Comparison of ENCODE assay signal across 12 cellular contexts in the genomic region with DNA sequence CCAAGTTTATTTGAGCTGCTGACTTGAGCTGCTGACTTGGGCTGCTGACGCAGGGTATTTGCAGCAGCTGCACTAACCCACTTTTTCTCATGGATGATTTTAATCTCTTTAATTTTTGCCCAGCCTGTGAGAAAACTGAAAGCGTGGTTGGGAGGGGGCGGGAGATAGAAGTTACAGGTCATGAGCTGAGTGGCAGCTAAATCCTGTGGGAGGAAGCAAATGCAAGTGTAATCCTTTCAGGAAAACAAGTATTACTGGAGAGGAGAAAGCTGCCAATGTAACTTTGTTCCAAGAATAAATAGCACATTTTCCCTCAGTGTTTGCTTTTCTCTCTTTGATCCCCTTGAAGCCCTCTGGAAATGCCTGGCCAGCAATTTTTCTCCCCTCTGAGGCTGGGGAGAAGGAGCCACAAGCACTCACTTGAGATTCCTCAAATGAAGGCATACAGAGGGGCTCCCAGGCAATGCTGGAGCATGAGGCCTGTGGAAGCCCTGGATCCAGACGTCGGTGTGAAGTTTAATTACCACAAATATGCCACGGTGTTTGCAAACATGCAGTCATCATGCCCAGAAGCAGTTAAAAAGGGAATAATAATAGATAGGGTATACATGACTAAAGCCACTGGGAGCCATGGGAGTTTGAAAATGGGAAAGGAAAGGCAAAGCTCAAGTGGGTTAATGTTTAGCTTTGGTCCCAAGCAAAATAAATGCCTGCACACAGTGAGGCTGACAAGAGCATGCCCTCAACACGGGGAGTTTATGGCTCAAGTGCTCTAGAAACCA. TPM values are rescaled to one million over a fixed set of nuclear protein-coding genes. Genes with fewer than 3 reads are reported as not detected.
DNase-seq lines count a peak whose midpoint lies in the region; ATAC-seq, FAIRE-seq and TF ChIP-seq lines count a peak whose summit lies in the region.
"Had no signal": no experiment of that assay in that cellular context is flagged by ENCODE, and none has a peak within 500 bp of the region (broad histone marks: within the 10 kb centered on the region; RNA-seq: fewer than 3 reads in every experiment).

No MANE protein-coding gene starts in this region.

- H3K4me3 ChIP-seq in GM23248 (no peak overlapping the region), WERI-Rb-1 (ENCODE audit: low read depth, low read length) (no peak overlapping the region), kidney (ENCODE audit: low read length in 2 of 2) (no peak overlapping the region)

- ATAC-seq in sciatic nerve (peak; percentile 95), HG02973 (IDR thresholded peaks at IDR 0.05; ENCODE audit: unreplicated experiment) (no peak), GM21717 (IDR thresholded peaks at IDR 0.05; ENCODE audit: unreplicated experiment) (no peak)
- ATAC-seq: activated T-cell treated with anti-CD3 and anti-CD28 coated beads, Interleukin-2, amount 50 U/mL, for 4 hours had no signal

- DNase-seq in GM23248 = peak; percentile 54
- DNase-seq in WERI-Rb-1 = peak; percentile 26
- DNase-seq in kidney = no peak
- no peak for DNase-seq in sciatic nerve (ENCODE audit: low spot score)
- no peak for DNase-seq in T-helper 9 cell
- DNase-seq in NCI-H2081 treated with DMSO at 0.1 percent for 48 hours (lab: John Stamatoyannopoulos, UW) = no peak
- DNase-seq: activated T-cell treated with anti-CD3 and anti-CD28 coated beads, Interleukin-2, amount 50 U/mL, for 4 hours; GDM1; islet precursor cell; T1000 had no signal

- H3K27me3 ChIP-seq in GM23248 (replicated peaks; ENCODE audit: insufficient read depth) (no peaks in the 10 kb centered on the region), WERI-Rb-1 (ENCODE audit: insufficient read depth, low read depth, severe bottlenecking) (peaks cover 51% of the 10 kb centered on the region)

- no peak for FAIRE-seq in kidney (lab: Jason Lieb, UNC)

- H4K20me1 ChIP-seq in GM23248 (ENCODE audit: insufficient read depth) = no peaks in the 10 kb centered on the region

- H3K9ac ChIP-seq in GM23248 = peak overlapping the region; percentile 38
- H3K9ac ChIP-seq in kidney (ENCODE audit: low read length in 2 of 2) = peak overlapping the region in 1 of 2 donors; percentile 51

- H3K79me2 ChIP-seq in GM23248 (ENCODE audit: insufficient read depth) = no peaks in the 10 kb centered on the region

- no peaks in the 10 kb centered on the region for H3K9me2 ChIP-seq in GM23248 (ENCODE audit: insufficient read depth)

- no peaks in the 10 kb centered on the region for H3K36me3 ChIP-seq in GM23248 (ENCODE audit: low read depth)
- H3K36me3 ChIP-seq in WERI-Rb-1 = no peaks in the 10 kb centered on the region
- H3K36me3 ChIP-seq in kidney (ENCODE audit: control insufficient read depth in 1 of 2, insufficient read depth in 2 of 2, low read length in 2 of 2) = no peaks in the 10 kb centered on the region

- peaks cover 23% of the 10 kb centered on the region for H3K4me1 ChIP-seq in GM23248 (ENCODE audit: insufficient read depth)
- peaks cover 18 to 22% of the 10 kb centered on the region in 2 donors for H3K4me1 ChIP-seq in kidney (ENCODE audit: control insufficient read depth in 1 of 2, insufficient read depth in 1 of 2, low read depth in 1 of 2, low read length in 2 of 2)

- TF ChIP-seq CTCF in WERI-Rb-1 (IDR thresholded peaks at IDR 0.05; ENCODE audit: low read depth, low read length) (no peak), kidney (IDR thresholded peaks at IDR 0.05; ENCODE audit: borderline replicate concordance, extremely low read depth, insufficient read depth) (no peak)

- peak overlapping the region; percentile 30; the same call in 1 of the 2 replicates for H2AFZ ChIP-seq in GM23248

- peaks cover 17% of the 10 kb centered on the region for H3F3A ChIP-seq in GM23248 (ENCODE audit: insufficient read depth)

- no peaks in the 10 kb centered on the region for H3K9me3 ChIP-seq in GM23248 (ENCODE audit: low read depth)
- no peaks in the 10 kb centered on the region for H3K9me3 ChIP-seq in WERI-Rb-1 (ENCODE audit: severe bottlenecking)
- H3K9me3 ChIP-seq in kidney (ENCODE audit: control insufficient read depth in 1 of 2, low read length in 2 of 2) = no peaks in the 10 kb centered on the region

- H3K4me2 ChIP-seq in GM23248 (ENCODE audit: unreplicated experiment) = peak overlapping the region; percentile 47

- intact Hi-C loops in kidney (cut with DNase I) (no loop called here), sciatic nerve (cut with DNase I) (no loop called here)

- in situ Hi-C loops in GM23248 (cut with MboI) = no loop called here

- 28 to 33% methylated on average over 7 of the region's 7 CpGs for WGBS in GM23248 (ENCODE audit: low coverage in 1 of 2, low lambda C conversion rate in 2 of 2, missing lambda C conversion rate in 2 of 2), 2 experiments

- H3K27ac ChIP-seq in GM23248 = peak overlapping the region; percentile 45
- no peak overlapping the region for H3K27ac ChIP-seq in WERI-Rb-1
- H3K27ac ChIP-seq in kidney (ENCODE audit: low read depth in 2 of 2, low read length in 2 of 2) = peak overlapping the region; percentile 90 to 91

RNA-seq across cellular contexts. Expression of a gene that starts 10.4 kb away (rescaled TPM):
- total RNA-seq in GM23248 (2014; rRNA removed; shearing (Covaris generic)) = 95.6 and 126 TPM in 2 replicates
- 145 and 149 TPM in 2 replicates for polyA plus RNA-seq in GM23248 (2016; fragmentation: Nextera tagmentation; extraction: Ambion mirVana)
- 28.1 TPM for total RNA-seq in kidney
- 32.4 TPM for polyA plus RNA-seq in kidney (ENCODE audit: insufficient read depth, low read depth, low replicate concordance)
- 4.8 TPM for total RNA-seq in sciatic nerve

Comparison
In these comparisons a context has a peak if more than half of its experiments do, and no peak if none do; other contexts are left out.
1. DNase-seq: peak in GM23248 (single experiment) and WERI-Rb-1 (single experiment); none in kidney (single experiment), sciatic nerve (single experiment), T-helper 9 cell (single experiment) and NCI-H2081 treated with DMSO at 0.1 percent for 48 hours (single experiment).